In the genomic region with DNA sequence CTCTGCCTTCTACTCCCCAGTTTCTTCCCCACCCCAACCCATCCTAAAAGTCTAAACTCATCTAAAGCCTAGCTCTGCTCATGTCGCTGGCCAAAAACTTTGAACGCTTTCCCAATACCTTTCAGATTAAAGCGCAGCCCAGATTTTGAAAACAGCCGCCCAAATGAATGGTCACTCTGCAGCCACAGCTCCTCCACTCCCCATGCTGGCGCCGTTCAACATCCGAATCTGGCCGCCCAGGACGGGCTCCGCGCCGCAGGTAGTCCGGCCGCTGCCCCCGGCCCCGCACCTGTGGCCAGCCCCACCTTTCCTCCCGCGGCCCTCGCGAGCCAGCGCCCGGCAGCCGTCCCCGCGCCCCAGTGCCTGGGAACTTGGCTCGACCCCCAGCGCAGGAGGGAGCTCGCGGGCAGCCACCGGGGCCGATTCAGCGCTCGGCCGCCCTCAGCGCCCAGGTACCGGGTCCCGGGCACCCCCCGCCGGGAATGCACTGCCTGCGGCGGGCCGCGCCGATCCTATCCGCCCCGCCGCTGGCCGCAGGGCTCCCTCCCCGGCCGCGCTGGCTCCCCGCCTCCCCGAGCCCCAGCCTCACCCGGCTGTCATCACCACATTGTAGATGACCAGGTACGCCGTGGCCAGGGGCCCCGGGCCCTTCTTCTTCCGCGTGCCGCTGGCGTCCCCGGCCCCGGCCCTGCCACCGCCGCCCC, we compare ENCODE assay signal across 1 cellular context.
TF ChIP-seq lines count a peak whose summit lies in the region.

No MANE protein-coding gene starts in this region.

TF ChIP-seq in IMR-90, 13 proteins besides CTCF, POLR2A, EP300 and RAD21:
- TF ChIP-seq RCOR1 (IDR thresholded peaks at IDR 0.05; ENCODE audit: insufficient replicate concordance, low read length) (no peak), MXI1 (IDR thresholded peaks at IDR 0.05; ENCODE audit: borderline replicate concordance, low read depth, low read length) (no peak), RFX5 (IDR thresholded peaks at IDR 0.05; ENCODE audit: low read depth, low read length) (no peak), MAZ (IDR thresholded peaks at IDR 0.05; ENCODE audit: borderline replicate concordance, low read depth, low read length) (no peak), BHLHE40 (IDR thresholded peaks at IDR 0.05; ENCODE audit: low read depth, low read length) (no peak), NFE2L2 (IDR thresholded peaks at IDR 0.05; ENCODE audit: low read depth, low read length) (no peak), CEBPB (IDR thresholded peaks at IDR 0.05; ENCODE audit: low read depth, low read length) (no peak), FOS (IDR thresholded peaks at IDR 0.05; ENCODE audit: low read depth, low read length) (no peak), MAFK (IDR thresholded peaks at IDR 0.05; ENCODE audit: low read depth, low read length) (no peak), ELK1 (IDR thresholded peaks at IDR 0.05; ENCODE audit: borderline replicate concordance, low read depth, low read length) (no peak), CHD1 (IDR thresholded peaks at IDR 0.05; ENCODE audit: low read depth, low read length) (no peak), SMC3 (IDR thresholded peaks at IDR 0.05; ENCODE audit: low read depth, low read length) (no peak)
- TF ChIP-seq, protein P1, sequence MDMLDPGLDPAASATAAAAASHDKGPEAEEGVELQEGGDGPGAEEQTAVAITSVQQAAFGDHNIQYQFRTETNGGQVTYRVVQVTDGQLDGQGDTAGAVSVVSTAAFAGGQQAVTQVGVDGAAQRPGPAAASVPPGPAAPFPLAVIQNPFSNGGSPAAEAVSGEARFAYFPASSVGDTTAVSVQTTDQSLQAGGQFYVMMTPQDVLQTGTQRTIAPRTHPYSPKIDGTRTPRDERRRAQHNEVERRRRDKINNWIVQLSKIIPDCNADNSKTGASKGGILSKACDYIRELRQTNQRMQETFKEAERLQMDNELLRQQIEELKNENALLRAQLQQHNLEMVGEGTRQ (IDR thresholded peaks at IDR 0.05; ENCODE audit: low read depth, low read length) = no peak
